ENCODE assay signal across 22 cellular contexts in the genomic region with DNA sequence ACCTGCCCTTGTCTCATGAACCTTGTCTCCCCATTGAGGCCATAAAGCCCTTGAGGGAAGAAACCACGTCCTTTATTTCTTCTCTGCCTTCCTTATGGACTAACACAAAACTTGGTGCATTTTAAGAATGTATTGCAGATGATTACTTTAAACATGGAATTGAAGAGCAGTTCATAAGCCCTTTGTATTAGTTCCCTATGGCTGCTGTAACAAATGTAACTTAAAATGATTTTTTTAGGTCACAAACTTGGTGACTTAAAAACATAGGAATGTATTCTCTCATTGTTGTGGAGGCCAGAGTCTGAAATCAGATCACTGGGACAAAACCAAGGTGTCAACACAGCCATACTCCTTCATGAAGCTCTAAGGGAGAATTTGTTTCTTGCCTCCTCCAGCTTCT.
"Had no signal": no experiment of that assay in that cellular context is flagged by ENCODE, and none has a peak within 500 bp of the region (broad histone marks: within the 10 kb centered on the region; RNA-seq: fewer than 3 reads in every experiment).

No MANE protein-coding gene starts in this region.

- H2AFZ ChIP-seq: hepatocyte had no signal

- H3K79me2 ChIP-seq: hepatocyte had no signal

- H3K4me3 ChIP-seq: coronary artery, dorsolateral prefrontal cortex, esophagus muscularis mucosa, gastroesophageal sphincter, heart left ventricle, hepatocyte, left lung, lower lobe of right lung had no signal

- H3K4me2 ChIP-seq: hepatocyte had no signal

- H3K36me3 ChIP-seq: esophagus muscularis mucosa, gastroesophageal sphincter, heart left ventricle, left lung, lower lobe of right lung had no signal

- FAIRE-seq: colon, frontal cortex, kidney had no signal

- H3K27me3 ChIP-seq: esophagus muscularis mucosa, foreskin keratinocyte, gastroesophageal sphincter, heart left ventricle, hepatocyte, left lung had no signal

- H3K27ac ChIP-seq: coronary artery, dorsolateral prefrontal cortex, esophagus muscularis mucosa, foreskin keratinocyte, gastroesophageal sphincter, hepatocyte, left lung, lower lobe of right lung had no signal

- ATAC-seq: foreskin keratinocyte, gastroesophageal sphincter, heart left ventricle, left lung, left ventricle myocardium superior, lower lobe of right lung had no signal

- H3K9me3 ChIP-seq: esophagus muscularis mucosa, gastroesophageal sphincter, lower lobe of right lung had no signal

- DNase-seq: dermis blood vessel endothelial cell; dorsolateral prefrontal cortex; effector CD4-positive, alpha-beta T cell; effector memory CD4-positive, alpha-beta T cell; foreskin keratinocyte; heart left ventricle; hypothalamus; immature natural killer cell; islet precursor cell; kidney; kidney glomerular epithelial cell; left lung; left ventricle myocardium superior; lower lobe of right lung; mesendoderm; midbrain had no signal
